Comparison of ENCODE assay signal across 32 cellular contexts in genomic region chr20:50390685-50391443, GRCh38.
DNase-seq lines count a peak whose midpoint lies in the region; ATAC-seq and TF ChIP-seq lines count a peak whose summit lies in the region.
"Had no signal": no experiment of that assay in that cellular context is flagged by ENCODE, and none has a peak within 500 bp of the region (broad histone marks: within the 10 kb centered on the region; RNA-seq: fewer than 3 reads in every experiment).

No MANE protein-coding gene starts in this region.

- TF ChIP-seq CTCF in natural killer cell (IDR thresholded peaks at IDR 0.05) (no peak), neural progenitor cell (IDR thresholded peaks at IDR 0.05) (no peak), upper lobe of left lung (IDR thresholded peaks at IDR 0.05) (no peak), endothelial cell (IDR thresholded peaks at IDR 0.05; ENCODE audit: unreplicated experiment) (no peak)

- H3K4me3 Mint-ChIP-seq in natural killer cell treated with Interleukin-12 subunit alpha and Interleukin-12 subunit beta and Interleukin-15 and Interleukin-18, amount 100 ng/mL, for 72 hours, result no peak overlapping the region
- H3K4me3 Mint-ChIP-seq in natural killer cell, result no peak overlapping the region
- no peak overlapping the region for H3K4me3 Mint-ChIP-seq in dendritic cell treated with granulocyte-macrophage colony-stimulating factor and Interleukin-4, amounts not matched to agents 40 ng/mL and 50 ng/mL, for 4 days
- no peak overlapping the region for H3K4me3 Mint-ChIP-seq in neural progenitor cell
- H3K4me3 Mint-ChIP-seq in endothelial cell (ENCODE audit: unreplicated experiment), result no peak overlapping the region
- H3K4me3 Mint-ChIP-seq: activated naive CD4-positive, alpha-beta T cell treated with anti-CD3 and anti-CD28 coated beads, Interleukin-2, amount 50 U/mL, for 24 hours; H9; stimulated activated naive CD8-positive, alpha-beta T cell treated with anti-CD3 and anti-CD28 coated beads, Interleukin-15, Interleukin-2, amounts not matched to agents 100 ng/mL and 50 ng/mL, for 24 hours had no signal

- H2AFZ ChIP-seq in neural progenitor cell (replicated peaks), result no peak overlapping the region

- no peaks in the 10 kb centered on the region for H4K20me1 ChIP-seq in neural progenitor cell (ENCODE audit: low read depth)
- H4K20me1 ChIP-seq: BLaER1 treated with 17β-estradiol and CSF1 and Interleukin-3, amounts not matched to agents 10 nM and 100 nM had no signal

- TF ChIP-seq POLR2A in upper lobe of left lung (IDR thresholded peaks at IDR 0.05), result no peak

- H3K9me3 ChIP-seq in neural progenitor cell (ENCODE audit: low read depth) (no peaks in the 10 kb centered on the region), upper lobe of left lung (no peaks in the 10 kb centered on the region)
- H3K9me3 ChIP-seq: BLaER1 treated with 17β-estradiol and CSF1 and Interleukin-3, amounts not matched to agents 10 nM and 100 nM; breast epithelium; mucosa of descending colon; ovary; SJCRH30; spleen; tibial nerve had no signal

- DNase-seq in natural killer cell treated with Interleukin-12 subunit alpha and Interleukin-12 subunit beta and Interleukin-15 and Interleukin-18, amount 100 ng/mL, for 72 hours (ENCODE audit: low spot score), result no peak
- DNase-seq in natural killer cell, result no peak
- DNase-seq in neural progenitor cell (ENCODE audit: low spot score), result no peak
- no peak for DNase-seq in upper lobe of left lung
- DNase-seq in endothelial cell (ENCODE audit: low spot score), result no peak
- DNase-seq in 8988T, result no peak
- DNase-seq: activated CD4-positive, alpha-beta T cell treated with anti-CD3 and anti-CD28 coated beads for 48 hours; activated CD8-positive, alpha-beta memory T cell treated with anti-CD3 and anti-CD28 coated beads for 24 hours; amygdala; DMS79; effector CD8-positive, alpha-beta T cell; erythroblast; H9; NCI-H1436; NCI-H2081 treated with DMSO at 0.1 percent for 48 hours; NCI-H2227 treated with DMSO at 0.1 percent for 48 hours; NCI-H69; ovary; SJCRH30; spleen; stimulated activated CD8-positive, alpha-beta memory T cell treated with anti-CD3 and anti-CD28 coated beads, Interleukin-4, amount 100 ng/mL, for 48 hours; WERI-Rb-1 had no signal

- 86 to 93% methylated on average over 13 to 15 of the region's 15 CpGs for WGBS in upper lobe of left lung, 2 donors

- peaks cover 3 to 8% of the 10 kb centered on the region in 2 donors for H3K27me3 Mint-ChIP-seq in natural killer cell treated with Interleukin-12 subunit alpha and Interleukin-12 subunit beta and Interleukin-15 and Interleukin-18, amount 100 ng/mL, for 72 hours
- peaks cover 7 to 14% of the 10 kb centered on the region in 2 donors for H3K27me3 Mint-ChIP-seq in natural killer cell (ENCODE audit: low read depth in 2 of 2)
- H3K27me3 Mint-ChIP-seq in dendritic cell treated with granulocyte-macrophage colony-stimulating factor and Interleukin-4, amounts not matched to agents 40 ng/mL and 50 ng/mL, for 4 days, result peaks cover 29% of the 10 kb centered on the region
- H3K27me3 Mint-ChIP-seq in neural progenitor cell (ENCODE audit: insufficient read depth, low read depth), result peaks cover 9% of the 10 kb centered on the region
- H3K27me3 Mint-ChIP-seq in endothelial cell (ENCODE audit: unreplicated experiment), result peaks cover 9% of the 10 kb centered on the region
- H3K27me3 Mint-ChIP-seq: activated naive CD4-positive, alpha-beta T cell treated with anti-CD3 and anti-CD28 coated beads, Interleukin-2, amount 50 U/mL, for 24 hours had no signal

- H3K27ac ChIP-seq in neural progenitor cell (no peak overlapping the region), upper lobe of left lung (peak overlapping the region in 3 of 4 donors; percentile 0 to 50 (median 37))
- H3K27ac ChIP-seq: BLaER1 treated with 17β-estradiol and CSF1 and Interleukin-3, amounts not matched to agents 10 nM and 100 nM; breast epithelium; ovary; SJCRH30; spleen; WERI-Rb-1 had no signal

- no peaks in the 10 kb centered on the region for H3K9me3 Mint-ChIP-seq in natural killer cell treated with Interleukin-12 subunit alpha and Interleukin-12 subunit beta and Interleukin-15 and Interleukin-18, amount 100 ng/mL, for 72 hours
- H3K9me3 Mint-ChIP-seq in natural killer cell, result no peaks in the 10 kb centered on the region
- no peaks in the 10 kb centered on the region for H3K9me3 Mint-ChIP-seq in dendritic cell treated with granulocyte-macrophage colony-stimulating factor and Interleukin-4, amounts not matched to agents 40 ng/mL and 50 ng/mL, for 4 days
- H3K9me3 Mint-ChIP-seq in neural progenitor cell, result no peaks in the 10 kb centered on the region
- no peaks in the 10 kb centered on the region for H3K9me3 Mint-ChIP-seq in endothelial cell (ENCODE audit: unreplicated experiment)
- H3K9me3 Mint-ChIP-seq: activated naive CD4-positive, alpha-beta T cell treated with anti-CD3 and anti-CD28 coated beads, Interleukin-2, amount 50 U/mL, for 24 hours; H9; stimulated activated naive CD8-positive, alpha-beta T cell treated with anti-CD3 and anti-CD28 coated beads, Interleukin-15, Interleukin-2, amounts not matched to agents 100 ng/mL and 50 ng/mL, for 24 hours had no signal

- H3K36me3 Mint-ChIP-seq in natural killer cell treated with Interleukin-12 subunit alpha and Interleukin-12 subunit beta and Interleukin-15 and Interleukin-18, amount 100 ng/mL, for 72 hours, result no peaks in the 10 kb centered on the region
- H3K36me3 Mint-ChIP-seq in natural killer cell (no peaks in the 10 kb centered on the region), neural progenitor cell (no peaks in the 10 kb centered on the region), endothelial cell (ENCODE audit: low read depth, unreplicated experiment) (no peaks in the 10 kb centered on the region)
- no peaks in the 10 kb centered on the region for H3K36me3 Mint-ChIP-seq in dendritic cell treated with granulocyte-macrophage colony-stimulating factor and Interleukin-4, amounts not matched to agents 40 ng/mL and 50 ng/mL, for 4 days (ENCODE audit: low read depth)
- H3K36me3 Mint-ChIP-seq: activated naive CD4-positive, alpha-beta T cell treated with anti-CD3 and anti-CD28 coated beads, Interleukin-2, amount 50 U/mL, for 24 hours had no signal

- no peak overlapping the region for H3K9ac ChIP-seq in neural progenitor cell
- H3K9ac ChIP-seq: BLaER1 treated with 17β-estradiol and CSF1 and Interleukin-3, amounts not matched to agents 10 nM and 100 nM had no signal

- H3K4me3 ChIP-seq in neural progenitor cell (no peak overlapping the region), upper lobe of left lung (no peak overlapping the region)
- H3K4me3 ChIP-seq: BLaER1 treated with 17β-estradiol and CSF1 and Interleukin-3, amounts not matched to agents 10 nM and 100 nM; breast epithelium; lung; mucosa of descending colon; ovary; SJCRH30; spleen; tibial nerve had no signal

- H3K36me3 ChIP-seq in neural progenitor cell, result no peaks in the 10 kb centered on the region
- H3K36me3 ChIP-seq in upper lobe of left lung, result no peaks in the 10 kb centered on the region
- H3K36me3 ChIP-seq: BLaER1 treated with 17β-estradiol and CSF1 and Interleukin-3, amounts not matched to agents 10 nM and 100 nM; breast epithelium; ovary; SJCRH30; spleen; tibial nerve; WERI-Rb-1 had no signal

- no peaks in the 10 kb centered on the region for H3K79me2 ChIP-seq in neural progenitor cell (ENCODE audit: low read depth)

- H3K4me1 ChIP-seq in neural progenitor cell (no peaks in the 10 kb centered on the region), upper lobe of left lung (peaks cover 43 to 55% (median 53%) of the 10 kb centered on the region in 4 donors)
- H3K4me1 ChIP-seq: breast epithelium, SJCRH30 had no signal

- ATAC-seq in natural killer cell treated with Interleukin-12 subunit alpha and Interleukin-12 subunit beta and Interleukin-15 and Interleukin-18, amount 100 ng/mL, for 72 hours, result no peak
- no peak for ATAC-seq in natural killer cell
- no peak for ATAC-seq in upper lobe of left lung (ENCODE audit: low FRiP score in 2 of 2)
- ATAC-seq in HG03039 (IDR thresholded peaks at IDR 0.05; ENCODE audit: unreplicated experiment), result no peak
- ATAC-seq: Panc1 had no signal

- no peak for TF ChIP-seq EP300 in upper lobe of left lung (IDR thresholded peaks at IDR 0.05)

- intact Hi-C loops in natural killer cell (cut with micrococcal nuclease), result no loop called here
- intact Hi-C loops in dendritic cell treated with granulocyte-macrophage colony-stimulating factor and Interleukin-4, amounts not matched to agents 40 ng/mL and 50 ng/mL, for 4 days (cut with micrococcal nuclease), result no loop called here

- H3K27me3 ChIP-seq in neural progenitor cell (no peaks in the 10 kb centered on the region), upper lobe of left lung (no peaks in the 10 kb centered on the region)
- H3K27me3 ChIP-seq: BLaER1 treated with 17β-estradiol and CSF1 and Interleukin-3, amounts not matched to agents 10 nM and 100 nM; breast epithelium; ovary; tibial nerve had no signal

- no peaks in the 10 kb centered on the region for H3F3A ChIP-seq in neural progenitor cell (ENCODE audit: low read depth)

- peak overlapping the region; percentile 45 to 51 for H3K27ac Mint-ChIP-seq in natural killer cell treated with Interleukin-12 subunit alpha and Interleukin-12 subunit beta and Interleukin-15 and Interleukin-18, amount 100 ng/mL, for 72 hours
- H3K27ac Mint-ChIP-seq in natural killer cell, result peak overlapping the region in 1 of 2 donors; percentile 66
- peak overlapping the region; percentile 15 for H3K27ac Mint-ChIP-seq in dendritic cell treated with granulocyte-macrophage colony-stimulating factor and Interleukin-4, amounts not matched to agents 40 ng/mL and 50 ng/mL, for 4 days
- H3K27ac Mint-ChIP-seq in neural progenitor cell, result peak overlapping the region; percentile 86
- no peak overlapping the region for H3K27ac Mint-ChIP-seq in endothelial cell (ENCODE audit: unreplicated experiment)
- H3K27ac Mint-ChIP-seq: H9 had no signal

- peaks cover 50 to 55% of the 10 kb centered on the region in 2 donors for H3K4me1 Mint-ChIP-seq in natural killer cell treated with Interleukin-12 subunit alpha and Interleukin-12 subunit beta and Interleukin-15 and Interleukin-18, amount 100 ng/mL, for 72 hours (ENCODE audit: low read depth in 2 of 2)
- H3K4me1 Mint-ChIP-seq in natural killer cell (peaks cover 44 to 53% of the 10 kb centered on the region in 2 donors), neural progenitor cell (peaks cover 28% of the 10 kb centered on the region), endothelial cell (ENCODE audit: unreplicated experiment) (peaks cover 27% of the 10 kb centered on the region)
- peaks cover 55% of the 10 kb centered on the region for H3K4me1 Mint-ChIP-seq in dendritic cell treated with granulocyte-macrophage colony-stimulating factor and Interleukin-4, amounts not matched to agents 40 ng/mL and 50 ng/mL, for 4 days (ENCODE audit: low read depth)

- H3K4me2 ChIP-seq in neural progenitor cell, result no peak overlapping the region
